Comparison of ENCODE assay signal across 14 cellular contexts in genomic region chr12:26953447-26953846, GRCh38. TPM values are rescaled to one million over a fixed set of nuclear protein-coding genes. Genes with fewer than 3 reads are reported as not detected.
DNase-seq lines count a peak whose midpoint lies in the region; ATAC-seq and TF ChIP-seq lines count a peak whose summit lies in the region.
"Had no signal": no experiment of that assay in that cellular context is flagged by ENCODE, and none has a peak within 500 bp of the region (broad histone marks: within the 10 kb centered on the region; RNA-seq: fewer than 3 reads in every experiment).

No MANE protein-coding gene starts in this region.

- H3K4me1 Mint-ChIP-seq in Caco-2 (ENCODE audit: low read depth, unreplicated experiment): no peaks in the 10 kb centered on the region

- CTCF ChIA-PET in Caco-2 (lab: Charles Lee): interaction anchor here (0.7 kb wide), 1 partner anchor 347 kb away, joined by 4 read pairs; no protein-coding TSS in a partner anchor

- peaks cover 0 to 2% (median 0%) of the 10 kb centered on the region in 3 donors for H3K9me3 ChIP-seq in body of pancreas
- H3K9me3 ChIP-seq in upper lobe of right lung: peaks cover under 1% of the 10 kb centered on the region
- no peaks in the 10 kb centered on the region for H3K9me3 ChIP-seq in Caco-2

- peak overlapping the region in 1 of 4 donors; percentile 17 for H3K27ac ChIP-seq in body of pancreas
- H3K27ac ChIP-seq in upper lobe of right lung: peak overlapping the region; percentile 33
- H3K27ac ChIP-seq: ascending aorta, tibial artery had no signal

- TF ChIP-seq CTCF in body of pancreas (IDR thresholded peaks at IDR 0.05) (no peak), upper lobe of right lung (IDR thresholded peaks at IDR 0.05) (no peak), Caco-2 (IDR thresholded peaks at IDR 0.05; ENCODE audit: insufficient read depth in 1 of 2, low read depth in 1 of 2, low read length in 1 of 2, severe bottlenecking in 1 of 2, unreplicated experiment in 1 of 2) (no peak)

- ATAC-seq in Right ventricle myocardium inferior (peak; percentile 54), body of pancreas (no peak), left lobe of liver (peak; percentile 95), upper lobe of right lung (peak; percentile 97), HG03280 (IDR thresholded peaks at IDR 0.05; ENCODE audit: unreplicated experiment) (no peak)

- intact Hi-C loops in Right ventricle myocardium inferior (cut with DNase I) (no loop called here), cardiac septum (cut with DNase I) (no loop called here), body of pancreas (cut with DNase I) (no loop called here), upper lobe of right lung (cut with DNase I) (no loop called here), Caco-2 (cut with micrococcal nuclease; ENCODE audit: unreplicated experiment) (no loop called here)

- no TSS peak for BruUV-seq in Caco-2 (replicated peaks; lab: Mats Ljungman, UMichigan)

- no peaks in the 10 kb centered on the region for H3K4me1 ChIP-seq in body of pancreas
- H3K4me1 ChIP-seq in upper lobe of right lung: peaks cover 19% of the 10 kb centered on the region
- no peaks in the 10 kb centered on the region for H3K4me1 ChIP-seq in Caco-2
- H3K4me1 ChIP-seq: ascending aorta had no signal

- no peaks in the 10 kb centered on the region for H3K27me3 ChIP-seq in body of pancreas
- no peaks in the 10 kb centered on the region for H3K27me3 ChIP-seq in upper lobe of right lung
- H3K27me3 ChIP-seq in Caco-2 (replicated peaks; ENCODE audit: control insufficient read depth, insufficient read depth, low read length): no peaks in the 10 kb centered on the region
- H3K27me3 ChIP-seq: ascending aorta, tibial artery had no signal

- no peak overlapping the region for H3K27ac Mint-ChIP-seq in Caco-2 (ENCODE audit: unreplicated experiment)

- DNase-seq in Right ventricle myocardium inferior (ENCODE audit: missing footprints) (no peak), cardiac septum (ENCODE audit: low spot score) (no peak), body of pancreas (peak in 3 of 4 donors; percentile 16 to 68 (median 21)), left lobe of liver (ENCODE audit: low spot score) (no peak), upper lobe of right lung (no peak), Caco-2 (no peak)
- no peak for DNase-seq in activated T-cell treated with anti-CD3 and anti-CD28 coated beads, Interleukin-2, amount 50 U/mL, for 1 hour
- DNase-seq: ACHN, DMS79, Karpas-422, NCI-H2171 had no signal

- peaks cover 29% of the 10 kb centered on the region for H3K36me3 Mint-ChIP-seq in Caco-2 (ENCODE audit: insufficient read depth, unreplicated experiment)

- TF ChIP-seq POLR2A in body of pancreas (IDR thresholded peaks at IDR 0.05): no peak

- H3K27me3 Mint-ChIP-seq in Caco-2 (ENCODE audit: insufficient read depth, unreplicated experiment): no peaks in the 10 kb centered on the region

- 26 to 52% methylated on average over 1 of the region's 1 CpG for WGBS in body of pancreas, 2 donors

- POLR2A ChIA-PET in Caco-2 (lab: Charles Lee): no interaction called here

- no peak overlapping the region for H3K4me3 Mint-ChIP-seq in Caco-2 (ENCODE audit: unreplicated experiment)

- H3K4me3 ChIP-seq in body of pancreas (no peak overlapping the region), upper lobe of right lung (no peak overlapping the region), Caco-2 (ENCODE audit: low read depth, low read length) (no peak overlapping the region)
- H3K4me3 ChIP-seq: ascending aorta, tibial artery had no signal

- H3K36me3 ChIP-seq in body of pancreas (replicated peaks in 1 of 2; ENCODE audit: insufficient read depth in 1 of 2, low read depth in 2 of 2) (peaks cover 0 to 10% of the 10 kb centered on the region in 2 donors), upper lobe of right lung (peaks cover 25% of the 10 kb centered on the region), Caco-2 (ENCODE audit: control insufficient read depth, insufficient read depth, low read length) (peaks cover 1% of the 10 kb centered on the region; the same call in 1 of the 2 replicates)

- H3K9me3 Mint-ChIP-seq in Caco-2 (ENCODE audit: unreplicated experiment): peaks cover 4% of the 10 kb centered on the region

RNA-seq across cellular contexts. Expression of gene FGFR1OP2, which starts 15.2 kb away (rescaled TPM):
- total RNA-seq in Right ventricle myocardium inferior (30.6 TPM), cardiac septum (37.4 TPM), body of pancreas (10 to 100 TPM; 39.2 to 41.5 TPM), left lobe of liver (12.7 TPM), upper lobe of right lung (64.1 TPM), Caco-2 (2022) (77.9 and 86.9 TPM in 2 replicates)

RNA-seq across cellular contexts. Expression of gene INTS13, which starts 15.7 kb away (rescaled TPM):
- 23.7 TPM for total RNA-seq in Right ventricle myocardium inferior
- 15.5 TPM for total RNA-seq in cardiac septum
- total RNA-seq in body of pancreas: 10 to 100 TPM; 12.9 to 13.0 TPM
- total RNA-seq in left lobe of liver: 5.5 TPM
- 20.8 TPM for total RNA-seq in upper lobe of right lung
- total RNA-seq in Caco-2 (2022): 40.1 and 41.5 TPM in 2 replicates

Comparison
In these comparisons a context has a peak if more than half of its experiments do, and no peak if none do; other contexts are left out.
1. ATAC-seq: peak in Right ventricle myocardium inferior (single experiment), left lobe of liver (single experiment) and upper lobe of right lung (single experiment); none in body of pancreas (single experiment) and HG03280 (single experiment).
2. DNase-seq: peak in body of pancreas (3 of 4); none in Right ventricle myocardium inferior (single experiment), cardiac septum (single experiment), left lobe of liver (single experiment), upper lobe of right lung (single experiment), Caco-2 (0 of 2) and activated T-cell treated with anti-CD3 and anti-CD28 coated beads, Interleukin-2, amount 50 U/mL, for 1 hour (single experiment).